ENCODE assay signal across 16 cellular contexts in the genomic region with DNA sequence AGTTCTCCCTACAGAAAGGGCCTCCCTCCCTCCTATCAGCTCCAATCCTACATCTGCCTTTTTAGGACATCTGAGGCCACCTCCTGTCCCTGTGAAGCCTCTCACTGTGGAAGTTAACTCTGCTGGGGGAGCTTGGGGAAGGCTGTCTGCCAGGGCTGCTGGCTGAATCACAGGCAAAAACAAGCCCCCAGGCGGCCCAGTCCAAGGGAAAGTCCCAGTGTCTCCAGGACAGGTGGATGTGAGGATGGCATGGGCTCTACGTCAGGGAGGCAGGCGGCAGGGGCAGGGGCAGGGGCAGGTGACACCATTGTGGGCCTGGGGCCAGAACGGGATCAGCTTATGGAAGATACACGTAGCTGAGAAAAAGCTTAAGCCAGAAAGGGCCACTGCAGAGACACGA.
DNase-seq lines count a peak whose midpoint lies in the region; ATAC-seq and TF ChIP-seq lines count a peak whose summit lies in the region.
"Had no signal": no experiment of that assay in that cellular context is flagged by ENCODE, and none has a peak within 500 bp of the region (broad histone marks: within the 10 kb centered on the region; RNA-seq: fewer than 3 reads in every experiment).

No MANE protein-coding gene starts in this region.

- CTCF ChIA-PET in SK-N-SH (lab: Yijun Ruan, JAX) (interaction anchor here (0.6 to 1.4 kb wide), 6 partner anchors 8 to 487 kb away, joined by 3 to 4 read pairs (median 3); no protein-coding TSS in a partner anchor), PC-9 (lab: Charles Lee) (no interaction called here)

- H2BK5ac ChIP-seq in neuronal stem cell (ENCODE audit: low read length), result no peak overlapping the region

- H3K9me3 ChIP-seq in SK-N-SH (no peaks in the 10 kb centered on the region), adipocyte (ENCODE audit: control insufficient read depth, low read length) (no peaks in the 10 kb centered on the region), neuronal stem cell (replicated peaks in 1 of 2; ENCODE audit: control insufficient read depth in 2 of 2, insufficient read depth in 1 of 2, low read depth in 1 of 2, low read length in 2 of 2) (no peaks in the 10 kb centered on the region), PC-9 (ENCODE audit: insufficient read depth, low read depth) (no peaks in the 10 kb centered on the region)

- TF ChIP-seq RAD21 in SK-N-SH (IDR thresholded peaks at IDR 0.05; ENCODE audit: low read length), result peak; percentile 25; the same call in 1 of the 2 replicates

- H3K9ac ChIP-seq in SK-N-SH (no peak overlapping the region), adipocyte (ENCODE audit: low read length) (peak overlapping the region; percentile 80), neuronal stem cell (ENCODE audit: low read depth, low read length, poor library complexity) (no peak overlapping the region)

- 79% methylated on average over 6 of the region's 6 CpGs for WGBS in SK-N-SH (ENCODE audit: low lambda C conversion rate)
- WGBS in neuronal stem cell (ENCODE audit: extremely low coverage in 2 of 2, insufficient read length in 2 of 2, insufficient replicate concordance in 1 of 2), 2 donors, result no CpG with 5 or more reads among the region's 6 CpGs

- H2BK120ac ChIP-seq in neuronal stem cell (ENCODE audit: low read depth, low read length), result no peak overlapping the region

- ATAC-seq in SK-N-SH treated with all-trans-retinoic acid at 6 μM for 48 hours (no peak), HG02610 (IDR thresholded peaks at IDR 0.05; ENCODE audit: unreplicated experiment) (no peak)

- BruUV-seq in PC-9 (replicated peaks; lab: Mats Ljungman, UMichigan), result no TSS peak

- no peaks in the 10 kb centered on the region for H3K79me2 ChIP-seq in SK-N-SH (ENCODE audit: insufficient read depth)
- H3K79me2 ChIP-seq in PC-9 (ENCODE audit: low read depth), result no peaks in the 10 kb centered on the region

- POLR2A ChIA-PET in SK-N-SH (lab: Yijun Ruan, JAX), result no interaction called here
- POLR2A ChIA-PET in PC-9 (lab: Charles Lee; ENCODE audit: unreplicated experiment), result no interaction called here

- H2BK15ac ChIP-seq in neuronal stem cell (ENCODE audit: low read length), result no peak overlapping the region

- DNase-seq in SK-N-SH, result no peak
- DNase-seq in H7, result peak; percentile 73
- no peak for DNase-seq in adipocyte (ENCODE audit: low read depth)
- no peak for DNase-seq in neuronal stem cell (ENCODE audit: low spot score)
- DNase-seq in GM19238 (ENCODE audit: insufficient read length, low spot score), result no peak
- DNase-seq in PC-9, result no peak
- DNase-seq: DMS79 treated with DMSO at 0.1 percent for 48 hours, GF-D8, GOT3, MV-4-11, NCI-H1436, NCI-H2081 treated with DMSO at 0.1 percent for 48 hours, NCI-H2227 treated with DMSO at 0.1 percent for 48 hours, NCI-H526 had no signal

- TF ChIP-seq EP300 in SK-N-SH (IDR thresholded peaks at IDR 0.05; ENCODE audit: borderline replicate concordance in 1 of 2, low read depth in 1 of 2, low read length in 1 of 2), result no peak

- H3K4me2 ChIP-seq in SK-N-SH (no peak overlapping the region), neuronal stem cell (ENCODE audit: insufficient read depth, low read length, poor library complexity, severe bottlenecking) (no peak overlapping the region), PC-9 (no peak overlapping the region)

- no peak overlapping the region for H3K14ac ChIP-seq in neuronal stem cell (ENCODE audit: low read length)

- H3K4me3 ChIP-seq in SK-N-SH (ENCODE audit: low read depth in 2 of 2, low read length in 1 of 2), result no peak overlapping the region
- H3K4me3 ChIP-seq in H7 (ENCODE audit: insufficient read depth, low read depth, low read length), result no peak overlapping the region
- H3K4me3 ChIP-seq in adipocyte (ENCODE audit: low read length), result no peak overlapping the region
- no peak overlapping the region for H3K4me3 ChIP-seq in neuronal stem cell (ENCODE audit: low read length in 2 of 2)
- H3K4me3 ChIP-seq in PC-9, result no peak overlapping the region

- H3K9me2 ChIP-seq in SK-N-SH, result no peaks in the 10 kb centered on the region
- no peaks in the 10 kb centered on the region for H3K9me2 ChIP-seq in PC-9 (ENCODE audit: insufficient read depth)

- H3K27me3 ChIP-seq in SK-N-SH (ENCODE audit: insufficient read depth) (no peaks in the 10 kb centered on the region), H7 (ENCODE audit: control insufficient read depth, insufficient read depth, low read length) (no peaks in the 10 kb centered on the region), adipocyte (replicated peaks; ENCODE audit: control insufficient read depth, insufficient read depth, low read length) (no peaks in the 10 kb centered on the region), neuronal stem cell (ENCODE audit: control insufficient read depth in 3 of 3, insufficient read depth in 3 of 3, low read depth in 1 of 3, low read length in 3 of 3) (no peaks in the 10 kb centered on the region), PC-9 (ENCODE audit: insufficient read depth, low read depth) (no peaks in the 10 kb centered on the region)

- intact Hi-C loops in PC-9 (cut with micrococcal nuclease; ENCODE audit: unreplicated experiment), result no loop called here

- no peaks in the 10 kb centered on the region for H3K36me3 ChIP-seq in SK-N-SH (replicated peaks in 1 of 2; ENCODE audit: control insufficient read depth in 1 of 2, insufficient read depth in 2 of 2, low read length in 1 of 2)
- H3K36me3 ChIP-seq in H7 (replicated peaks; ENCODE audit: control insufficient read depth, insufficient read depth, low read length), result no peaks in the 10 kb centered on the region
- no peaks in the 10 kb centered on the region for H3K36me3 ChIP-seq in adipocyte (ENCODE audit: control insufficient read depth, insufficient read depth, low read length, severe bottlenecking)
- H3K36me3 ChIP-seq in neuronal stem cell (replicated peaks in 1 of 2; ENCODE audit: control insufficient read depth in 2 of 2, insufficient read depth in 2 of 2, low read length in 2 of 2), result no peaks in the 10 kb centered on the region
- no peaks in the 10 kb centered on the region for H3K36me3 ChIP-seq in PC-9 (ENCODE audit: low read depth)

- no peak overlapping the region for H3K4ac ChIP-seq in neuronal stem cell (ENCODE audit: low read length)

- peak overlapping the region; percentile 35 for H3K18ac ChIP-seq in neuronal stem cell (ENCODE audit: low read length)

- no peak overlapping the region for H4K8ac ChIP-seq in neuronal stem cell (ENCODE audit: low read depth, low read length)

- H3K27ac ChIP-seq in SK-N-SH (ENCODE audit: low read depth in 2 of 2, low read length in 1 of 2) (no peak overlapping the region), neuronal stem cell (replicated peaks; ENCODE audit: low read length) (no peak overlapping the region), PC-9 (no peak overlapping the region)

- no peak overlapping the region for H3K23ac ChIP-seq in neuronal stem cell (ENCODE audit: low read depth, low read length, poor library complexity)

- no peaks in the 10 kb centered on the region for H3F3A ChIP-seq in SK-N-SH (replicated peaks; ENCODE audit: insufficient read depth)
- H3F3A ChIP-seq in PC-9 (ENCODE audit: insufficient read depth, low read depth), result no peaks in the 10 kb centered on the region

- peaks cover 9% of the 10 kb centered on the region for H3K79me1 ChIP-seq in neuronal stem cell (ENCODE audit: low read depth, low read length)

- H2AK5ac ChIP-seq in neuronal stem cell (ENCODE audit: low read depth, low read length), result no peak overlapping the region

- no peaks in the 10 kb centered on the region for H4K20me1 ChIP-seq in SK-N-SH (ENCODE audit: insufficient read depth)
- H4K20me1 ChIP-seq in PC-9 (ENCODE audit: insufficient read depth), result no peaks in the 10 kb centered on the region

- no peak overlapping the region for H2AFZ ChIP-seq in SK-N-SH (ENCODE audit: low read depth)
- no peak overlapping the region for H2AFZ ChIP-seq in neuronal stem cell (ENCODE audit: low read length)
- H2AFZ ChIP-seq in PC-9, result no peak overlapping the region

- no peak overlapping the region for H2BK12ac ChIP-seq in neuronal stem cell (ENCODE audit: low read length)

- H4K91ac ChIP-seq in neuronal stem cell (ENCODE audit: low read depth, low read length, poor library complexity), result no peak overlapping the region

- TF ChIP-seq CTCF in SK-N-SH (IDR thresholded peaks at IDR 0.05) (no peak), PC-9 (conservative IDR thresholded peaks at IDR 0.05) (no peak)

- H3K4me1 ChIP-seq in SK-N-SH (ENCODE audit: control insufficient read depth in 1 of 2, insufficient read depth in 2 of 2, low read depth in 1 of 2, low read length in 1 of 2) (peaks cover 0 to 43% of the 10 kb centered on the region in 2 experiments; a peak in 1 of 4 replicates), adipocyte (ENCODE audit: control insufficient read depth, insufficient read depth, low read length) (peaks cover 32% of the 10 kb centered on the region), neuronal stem cell (ENCODE audit: control insufficient read depth in 2 of 2, insufficient read depth in 1 of 2, low read depth in 1 of 2, low read length in 2 of 2) (peaks cover 0 to 4% of the 10 kb centered on the region in 2 donors), PC-9 (replicated peaks; ENCODE audit: insufficient read depth) (no peaks in the 10 kb centered on the region)

TF ChIP-seq in SK-N-SH, 30 proteins besides CTCF, POLR2A, EP300 and RAD21 (continues in another document):
- no peak for TF ChIP-seq TAF1 (IDR thresholded peaks at IDR 0.05; ENCODE audit: borderline replicate concordance, low read depth, low read length)
- TF ChIP-seq, protein P1, sequence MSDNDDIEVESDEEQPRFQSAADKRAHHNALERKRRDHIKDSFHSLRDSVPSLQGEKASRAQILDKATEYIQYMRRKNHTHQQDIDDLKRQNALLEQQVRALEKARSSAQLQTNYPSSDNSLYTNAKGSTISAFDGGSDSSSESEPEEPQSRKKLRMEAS (IDR thresholded peaks at IDR 0.05; ENCODE audit: low read depth), result no peak
- TF ChIP-seq YY1 (IDR thresholded peaks at IDR 0.05; ENCODE audit: low read depth), result no peak
- no peak for TF ChIP-seq FOXJ3 (CRISPR knock-in tag; IDR thresholded peaks at IDR 0.05)
- no peak for TF ChIP-seq NRF1 (IDR thresholded peaks at IDR 0.05; ENCODE audit: low read depth, low read length)

TF ChIP-seq in SK-N-SH treated with all-trans-retinoic acid at 6 μM for 48 hours, 23 proteins besides CTCF, POLR2A, EP300 and RAD21:
- TF ChIP-seq CSDC2 (CRISPR knock-in tag; IDR thresholded peaks at IDR 0.05), result no peak
